In the genomic region with DNA sequence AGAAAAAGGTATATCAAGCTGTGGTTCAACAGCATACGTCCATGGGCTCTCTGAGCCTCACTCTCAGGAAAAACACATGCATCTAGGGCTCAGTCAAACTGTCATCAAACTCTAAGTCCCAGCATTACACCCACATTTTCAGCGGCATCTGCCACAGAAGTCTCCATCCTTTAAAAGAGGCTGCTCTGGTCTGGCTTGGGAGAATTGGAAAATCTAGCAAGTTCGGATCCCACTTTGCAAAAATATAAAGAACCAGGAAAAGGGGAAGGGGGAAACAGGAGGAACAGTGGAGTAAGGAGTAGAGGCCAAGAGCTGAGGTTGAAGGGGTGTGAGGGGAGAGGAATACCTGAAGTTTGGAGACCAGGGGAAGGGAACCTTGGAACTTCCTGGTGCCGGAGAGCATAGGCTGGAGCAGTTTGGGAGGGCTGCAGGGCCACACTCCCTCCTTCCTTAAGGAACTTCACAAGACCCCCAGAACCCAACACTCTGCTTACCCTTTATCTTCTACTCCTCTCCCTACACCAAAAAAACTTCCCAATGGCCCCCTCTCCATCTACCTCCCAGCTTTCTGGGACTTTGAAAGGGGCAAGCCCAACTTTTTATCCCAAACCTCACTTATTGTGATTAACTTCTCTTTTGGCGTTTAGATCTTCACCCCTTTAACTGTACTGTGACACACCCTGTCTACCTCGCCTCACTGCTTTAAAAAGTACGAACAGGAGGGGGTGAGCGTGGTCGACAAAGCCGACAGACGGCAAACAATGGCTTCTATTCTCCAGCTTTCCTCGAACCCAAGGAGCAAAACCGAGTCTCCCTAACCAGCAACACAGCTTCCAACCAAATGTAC, we compare ENCODE assay signal across 16 cellular contexts. TPM values are rescaled to one million over a fixed set of nuclear protein-coding genes. Genes with fewer than 3 reads are reported as not detected.
DNase-seq lines count a peak whose midpoint lies in the region; ATAC-seq and TF ChIP-seq lines count a peak whose summit lies in the region.
"Had no signal": no experiment of that assay in that cellular context is flagged by ENCODE, and none has a peak within 500 bp of the region (broad histone marks: within the 10 kb centered on the region; RNA-seq: fewer than 3 reads in every experiment).

No MANE protein-coding gene starts in this region.

- TF ChIP-seq CTCF in GM23338 (conservative IDR thresholded peaks at IDR 0.05; ENCODE audit: low read depth in 2 of 2) (no peak), astrocyte of the cerebellum (IDR thresholded peaks at IDR 0.05; ENCODE audit: low read depth, low read length, missing control alignments) (no peak), progenitor cell of endocrine pancreas (IDR thresholded peaks at IDR 0.05; ENCODE audit: unreplicated experiment) (no peak)

- H3K4me1 ChIP-seq in GM23338 (ENCODE audit: insufficient read depth) (peaks cover 73% of the 10 kb centered on the region), iPS-15b (ENCODE audit: control insufficient read depth, insufficient read depth, low read length) (peaks cover 26% of the 10 kb centered on the region)
- H3K4me1 ChIP-seq: BE2C had no signal

- in situ Hi-C loops in astrocyte of the cerebellum (cut with HindIII; ENCODE audit: low sequenced_read_pairs), result no loop called here

- H3K9me3 Mint-ChIP-seq in GM23338 (peaks cover 16% of the 10 kb centered on the region; the same call in 2 of the 3 replicates), progenitor cell of endocrine pancreas (ENCODE audit: low read depth) (no peaks in the 10 kb centered on the region)

- peak overlapping the region; percentile 74 for H3K4me2 ChIP-seq in GM23338

- H2AFZ ChIP-seq in GM23338, result no peak overlapping the region

- H3K27me3 ChIP-seq in GM23338 (ENCODE audit: insufficient read depth) (peaks cover 99% of the 10 kb centered on the region), iPS-15b (ENCODE audit: control insufficient read depth, insufficient read depth, low read length) (peaks cover 96% of the 10 kb centered on the region)

- peaks cover 18% of the 10 kb centered on the region for H4K20me1 ChIP-seq in GM23338 (replicated peaks; ENCODE audit: insufficient read depth)

- H3K27me3 Mint-ChIP-seq in GM23338 (ENCODE audit: insufficient read depth, low read depth, poor library complexity) (peaks cover 96% of the 10 kb centered on the region), progenitor cell of endocrine pancreas (peaks cover 89% of the 10 kb centered on the region)

- H3K9me3 ChIP-seq in iPS-15b (ENCODE audit: control insufficient read depth, insufficient read depth, low read length), result no peaks in the 10 kb centered on the region
- H3K9me3 ChIP-seq: BE2C, thyroid gland had no signal

- H3K79me2 ChIP-seq in GM23338 (replicated peaks; ENCODE audit: insufficient read depth), result no peaks in the 10 kb centered on the region

- peak overlapping the region; percentile 32 for H3K4me3 Mint-ChIP-seq in GM23338
- H3K4me3 Mint-ChIP-seq in progenitor cell of endocrine pancreas (ENCODE audit: low read depth), result no peak overlapping the region
- H3K4me3 Mint-ChIP-seq: activated CD4-positive, alpha-beta memory T cell treated with anti-CD3 and anti-CD28 coated beads for 36 hours; stimulated activated effector memory CD8-positive, alpha-beta T cell treated with anti-CD3 and anti-CD28 coated beads, Interleukin-12 subunit alpha, Interleukin-12 subunit beta, amount 100 ng/mL, for 72 hours had no signal

- H3K4me1 Mint-ChIP-seq in GM23338 (peaks cover 65% of the 10 kb centered on the region), progenitor cell of endocrine pancreas (ENCODE audit: low read depth) (peaks cover 16% of the 10 kb centered on the region)

- ATAC-seq in GM23338 (no peak), HG03280 (IDR thresholded peaks at IDR 0.05; ENCODE audit: unreplicated experiment) (no peak), HG02840 (IDR thresholded peaks at IDR 0.05; ENCODE audit: low FRiP score, unreplicated experiment) (no peak)
- ATAC-seq: left ventricle myocardium superior; stimulated activated effector memory CD8-positive, alpha-beta T cell treated with anti-CD3 and anti-CD28 coated beads, Interleukin-12 subunit alpha, Interleukin-12 subunit beta, amount 100 ng/mL, for 72 hours had no signal

- H3F3A ChIP-seq in GM23338 (replicated peaks; ENCODE audit: low read depth), result peaks cover 52% of the 10 kb centered on the region

- H3K36me3 ChIP-seq in GM23338 (ENCODE audit: insufficient read depth) (no peaks in the 10 kb centered on the region), iPS-15b (ENCODE audit: control insufficient read depth, insufficient read depth, low read length) (no peaks in the 10 kb centered on the region)
- H3K36me3 ChIP-seq: BE2C, thyroid gland had no signal

- peaks cover 4% of the 10 kb centered on the region; the same call in 1 of the 3 replicates for H3K36me3 Mint-ChIP-seq in GM23338 (ENCODE audit: low read depth)
- no peaks in the 10 kb centered on the region for H3K36me3 Mint-ChIP-seq in progenitor cell of endocrine pancreas (ENCODE audit: insufficient read depth)
- H3K36me3 Mint-ChIP-seq: stimulated activated effector memory CD8-positive, alpha-beta T cell treated with anti-CD3 and anti-CD28 coated beads, Interleukin-12 subunit alpha, Interleukin-12 subunit beta, amount 100 ng/mL, for 72 hours had no signal

- H3K9me2 ChIP-seq in GM23338 (ENCODE audit: insufficient read depth), result no peaks in the 10 kb centered on the region

- DNase-seq in GM23338 (ENCODE audit: low spot score), result peak; percentile 55
- DNase-seq in astrocyte of the cerebellum (ENCODE audit: low read depth), result no peak
- no peak for DNase-seq in progenitor cell of endocrine pancreas (ENCODE audit: low spot score, unreplicated experiment)
- no peak for DNase-seq in LoVo (ENCODE audit: low spot score)
- DNase-seq: activated CD4-positive, alpha-beta memory T cell treated with anti-CD3 and anti-CD28 coated beads for 36 hours; BE2C; cerebellar nuclear complex; foreskin fibroblast; left ventricle myocardium superior; NCI-H1694; thyroid gland had no signal

- no peak overlapping the region for H3K27ac ChIP-seq in GM23338 (ENCODE audit: low read depth)
- H3K27ac ChIP-seq: thyroid gland had no signal

- peak overlapping the region; percentile 58; the same call in 1 of the 2 replicates for H3K4me3 ChIP-seq in GM23338
- H3K4me3 ChIP-seq in astrocyte of the cerebellum (ENCODE audit: low read depth, low read length), result peak overlapping the region; percentile 89
- peak overlapping the region; percentile 18 for H3K4me3 ChIP-seq in iPS-15b (ENCODE audit: low read depth, low read length)
- H3K4me3 ChIP-seq: thyroid gland had no signal

- no peak overlapping the region for H3K9ac ChIP-seq in iPS-15b (ENCODE audit: low read depth, low read length)

- no peak overlapping the region for H3K27ac Mint-ChIP-seq in GM23338
- H3K27ac Mint-ChIP-seq in progenitor cell of endocrine pancreas, result peak overlapping the region; percentile 1
- H3K27ac Mint-ChIP-seq: activated CD4-positive, alpha-beta memory T cell treated with anti-CD3 and anti-CD28 coated beads for 36 hours; stimulated activated effector memory CD8-positive, alpha-beta T cell treated with anti-CD3 and anti-CD28 coated beads, Interleukin-12 subunit alpha, Interleukin-12 subunit beta, amount 100 ng/mL, for 72 hours had no signal

TF ChIP-seq in GM23338, 12 proteins besides CTCF, POLR2A, EP300 and RAD21 (continues in another document):
- TF ChIP-seq EZH2 (IDR thresholded peaks at IDR 0.05; ENCODE audit: low read depth, unreplicated experiment), result peak; percentile 92
- TF ChIP-seq JUNB (IDR thresholded peaks at IDR 0.05; ENCODE audit: unreplicated experiment), result no peak
- TF ChIP-seq EZH2phosphoT487 (IDR thresholded peaks at IDR 0.05; ENCODE audit: unreplicated experiment), result peak; percentile 57
- TF ChIP-seq ZNF331 (CRISPR knock-in tag; IDR thresholded peaks at IDR 0.05; ENCODE audit: low read depth), result no peak
- no peak for TF ChIP-seq ZNF114 (CRISPR knock-in tag; IDR thresholded peaks at IDR 0.05)
- no peak for TF ChIP-seq STAT1 (IDR thresholded peaks at IDR 0.05; ENCODE audit: unreplicated experiment)
- TF ChIP-seq, protein P1, sequence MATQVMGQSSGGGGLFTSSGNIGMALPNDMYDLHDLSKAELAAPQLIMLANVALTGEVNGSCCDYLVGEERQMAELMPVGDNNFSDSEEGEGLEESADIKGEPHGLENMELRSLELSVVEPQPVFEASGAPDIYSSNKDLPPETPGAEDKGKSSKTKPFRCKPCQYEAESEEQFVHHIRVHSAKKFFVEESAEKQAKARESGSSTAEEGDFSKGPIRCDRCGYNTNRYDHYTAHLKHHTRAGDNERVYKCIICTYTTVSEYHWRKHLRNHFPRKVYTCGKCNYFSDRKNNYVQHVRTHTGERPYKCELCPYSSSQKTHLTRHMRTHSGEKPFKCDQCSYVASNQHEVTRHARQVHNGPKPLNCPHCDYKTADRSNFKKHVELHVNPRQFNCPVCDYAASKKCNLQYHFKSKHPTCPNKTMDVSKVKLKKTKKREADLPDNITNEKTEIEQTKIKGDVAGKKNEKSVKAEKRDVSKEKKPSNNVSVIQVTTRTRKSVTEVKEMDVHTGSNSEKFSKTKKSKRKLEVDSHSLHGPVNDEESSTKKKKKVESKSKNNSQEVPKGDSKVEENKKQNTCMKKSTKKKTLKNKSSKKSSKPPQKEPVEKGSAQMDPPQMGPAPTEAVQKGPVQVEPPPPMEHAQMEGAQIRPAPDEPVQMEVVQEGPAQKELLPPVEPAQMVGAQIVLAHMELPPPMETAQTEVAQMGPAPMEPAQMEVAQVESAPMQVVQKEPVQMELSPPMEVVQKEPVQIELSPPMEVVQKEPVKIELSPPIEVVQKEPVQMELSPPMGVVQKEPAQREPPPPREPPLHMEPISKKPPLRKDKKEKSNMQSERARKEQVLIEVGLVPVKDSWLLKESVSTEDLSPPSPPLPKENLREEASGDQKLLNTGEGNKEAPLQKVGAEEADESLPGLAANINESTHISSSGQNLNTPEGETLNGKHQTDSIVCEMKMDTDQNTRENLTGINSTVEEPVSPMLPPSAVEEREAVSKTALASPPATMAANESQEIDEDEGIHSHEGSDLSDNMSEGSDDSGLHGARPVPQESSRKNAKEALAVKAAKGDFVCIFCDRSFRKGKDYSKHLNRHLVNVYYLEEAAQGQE (IDR thresholded peaks at IDR 0.05; ENCODE audit: unreplicated experiment), result no peak
- TF ChIP-seq POLR2AphosphoS5 (IDR thresholded peaks at IDR 0.05; ENCODE audit: low read depth), result no peak
- TF ChIP-seq, protein P2, sequence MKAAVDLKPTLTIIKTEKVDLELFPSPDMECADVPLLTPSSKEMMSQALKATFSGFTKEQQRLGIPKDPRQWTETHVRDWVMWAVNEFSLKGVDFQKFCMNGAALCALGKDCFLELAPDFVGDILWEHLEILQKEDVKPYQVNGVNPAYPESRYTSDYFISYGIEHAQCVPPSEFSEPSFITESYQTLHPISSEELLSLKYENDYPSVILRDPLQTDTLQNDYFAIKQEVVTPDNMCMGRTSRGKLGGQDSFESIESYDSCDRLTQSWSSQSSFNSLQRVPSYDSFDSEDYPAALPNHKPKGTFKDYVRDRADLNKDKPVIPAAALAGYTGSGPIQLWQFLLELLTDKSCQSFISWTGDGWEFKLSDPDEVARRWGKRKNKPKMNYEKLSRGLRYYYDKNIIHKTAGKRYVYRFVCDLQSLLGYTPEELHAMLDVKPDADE (IDR thresholded peaks at IDR 0.05), result no peak

RNA-seq across cellular contexts. Expression of gene PAX6, which starts 4.0 kb away (rescaled TPM):
- 0.17 and 1.0 TPM in 2 replicates for total RNA-seq in GM23338 (2014; rRNA removed; shearing (Covaris generic))
- polyA plus RNA-seq in GM23338 (2016; fragmentation: Nextera tagmentation; extraction: Ambion mirVana), result 0.24 and 0.45 TPM in 2 replicates
- 7.5 and 7.6 TPM in 2 replicates for total RNA-seq in progenitor cell of endocrine pancreas
- total RNA-seq: activated CD4-positive, alpha-beta memory T cell treated with anti-CD3 and anti-CD28 coated beads for 36 hours; left ventricle myocardium superior; MCF 10A; thyroid gland had no signal

Comparison
In these comparisons a context has a peak if more than half of its experiments do, and no peak if none do; other contexts are left out.
1. H3K4me3 ChIP-seq: peak in every context shown above with its lines; median percentile 89 in astrocyte of the cerebellum; 58 in GM23338; 18 in iPS-15b.